9 cellular contexts compared by ENCODE assay signal in genomic region chr16:85613609-85614337, GRCh38. TPM values are rescaled to one million over a fixed set of nuclear protein-coding genes. Genes with fewer than 3 reads are reported as not detected.
DNase-seq lines count a peak whose midpoint lies in the region; ATAC-seq, FAIRE-seq and TF ChIP-seq lines count a peak whose summit lies in the region.
"Had no signal": no experiment of that assay in that cellular context is flagged by ENCODE, and none has a peak within 500 bp of the region (broad histone marks: within the 10 kb centered on the region; RNA-seq: fewer than 3 reads in every experiment).

No MANE protein-coding gene starts in this region.

- FAIRE-seq in pancreas (lab: Jason Lieb, UNC): no peak

- no peak for TF ChIP-seq CTCF in pancreas (IDR thresholded peaks at IDR 0.05)

- H3K4me3 Mint-ChIP-seq in activated CD4-positive, alpha-beta T cell treated with anti-CD3 and anti-CD28 coated beads, Interleukin-2, amount 10 ng/mL, durations not matched to agents 7 days and 5 days: peak overlapping the region; percentile 66

- peaks cover 17% of the 10 kb centered on the region for H3K27me3 Mint-ChIP-seq in activated CD4-positive, alpha-beta T cell treated with anti-CD3 and anti-CD28 coated beads, Interleukin-2, amount 10 ng/mL, durations not matched to agents 7 days and 5 days

- H3K36me3 ChIP-seq in pancreas: no peaks in the 10 kb centered on the region

- ATAC-seq in pancreas: peak; percentile 0 to 2 (median 1)
- no peak for ATAC-seq in GM19397 (IDR thresholded peaks at IDR 0.05; ENCODE audit: unreplicated experiment)

- peaks cover 43% of the 10 kb centered on the region for H3K4me1 Mint-ChIP-seq in activated CD4-positive, alpha-beta T cell treated with anti-CD3 and anti-CD28 coated beads, Interleukin-2, amount 10 ng/mL, durations not matched to agents 7 days and 5 days

- intact Hi-C loops in pancreas (cut with DNase I): no loop called here

- POLR2A ChIA-PET in activated CD4-positive, alpha-beta T cell treated with anti-CD3 and anti-CD28 coated beads, Interleukin-2, amount 10 ng/mL, durations not matched to agents 7 days and 5 days (lab: Charles Lee): no interaction called here

- H3K4me1 ChIP-seq in pancreas: peaks cover 28 to 41% (median 37%) of the 10 kb centered on the region in 3 donors

- peak overlapping the region; percentile 98 to 100 (median 99) for H3K27ac ChIP-seq in pancreas

- CTCF ChIA-PET in activated CD4-positive, alpha-beta T cell treated with anti-CD3 and anti-CD28 coated beads, Interleukin-2, amount 10 ng/mL, durations not matched to agents 7 days and 5 days (lab: Charles Lee): interaction anchor here (1.1 to 6.8 kb wide), 3 partner anchors 46 to 193 kb away, joined by 3 to 55 read pairs (median 3); no protein-coding TSS in a partner anchor

- DNase-seq in NCI-H2081 (lab: John Stamatoyannopoulos, UW) (peak; percentile 76 to 81), NCI-H2081 treated with DMSO at 0.1 percent for 48 hours (lab: John Stamatoyannopoulos, UW) (no peak), NCI-H1105 (lab: John Stamatoyannopoulos, UW) (peak; percentile 19), germinal center (ENCODE audit: low spot score) (peak; percentile 23), pancreas (peak; percentile 68 to 89 (median 76)), NK-92 (lab: John Stamatoyannopoulos, UW; ENCODE audit: unreplicated experiment) (no peak)
- DNase-seq in activated CD4-positive, alpha-beta T cell treated with anti-CD3 and anti-CD28 coated beads, Interleukin-2, amount 10 ng/mL, durations not matched to agents 7 days and 5 days: peak; percentile 17

- peak overlapping the region; percentile 51 to 84 (median 71) for H3K4me3 ChIP-seq in pancreas

- no peak overlapping the region for H3K27ac Mint-ChIP-seq in activated CD4-positive, alpha-beta T cell treated with anti-CD3 and anti-CD28 coated beads, Interleukin-2, amount 10 ng/mL, durations not matched to agents 7 days and 5 days
- H3K27ac Mint-ChIP-seq: activated naive CD4-positive, alpha-beta T cell treated with anti-CD3 and anti-CD28 coated beads, Interleukin-2, amount 50 U/mL, for 24 hours had no signal

- no peaks in the 10 kb centered on the region for H3K9me3 Mint-ChIP-seq in activated CD4-positive, alpha-beta T cell treated with anti-CD3 and anti-CD28 coated beads, Interleukin-2, amount 10 ng/mL, durations not matched to agents 7 days and 5 days
- H3K9me3 Mint-ChIP-seq: activated naive CD4-positive, alpha-beta T cell treated with anti-CD3 and anti-CD28 coated beads, Interleukin-2, amount 50 U/mL, for 24 hours had no signal

- H3K27me3 ChIP-seq in pancreas: no peaks in the 10 kb centered on the region

- no peaks in the 10 kb centered on the region for H3K36me3 Mint-ChIP-seq in activated CD4-positive, alpha-beta T cell treated with anti-CD3 and anti-CD28 coated beads, Interleukin-2, amount 10 ng/mL, durations not matched to agents 7 days and 5 days (ENCODE audit: low read depth)
- H3K36me3 Mint-ChIP-seq: activated naive CD4-positive, alpha-beta T cell treated with anti-CD3 and anti-CD28 coated beads, Interleukin-2, amount 50 U/mL, for 24 hours had no signal

- no peaks in the 10 kb centered on the region for H3K9me3 ChIP-seq in pancreas

- WGBS in pancreas, 2 donors: 0 to 2% methylated on average over 22 to 60 of the region's 67 CpGs

RNA-seq across cellular contexts. Expression of gene GSE1, which starts 0.7 kb away (rescaled TPM):
- 10 to 100 TPM; 25.7 to 27.3 TPM for total RNA-seq in activated CD4-positive, alpha-beta T cell treated with anti-CD3 and anti-CD28 coated beads, Interleukin-2, amount 10 ng/mL, durations not matched to agents 7 days and 5 days
- total RNA-seq in pancreas: 10 to 100 TPM; 32.0 to 50.3 (median 41.9) TPM
- polyA plus RNA-seq in pancreas: 10 to 100 TPM; 32.9 to 61.5 TPM

Comparison
In these comparisons a context has a peak if more than half of its experiments do, and no peak if none do; other contexts are left out.
1. DNase-seq: peak in NCI-H2081 (2 of 2), NCI-H1105 (single experiment), activated CD4-positive, alpha-beta T cell treated with anti-CD3 and anti-CD28 coated beads, Interleukin-2, amount 10 ng/mL, durations not matched to agents 7 days and 5 days (single experiment), germinal center (single experiment) and pancreas (6 of 6); none in NCI-H2081 treated with DMSO at 0.1 percent for 48 hours (single experiment) and NK-92 (single experiment).